9 cellular contexts compared by ENCODE assay signal in the genomic region with DNA sequence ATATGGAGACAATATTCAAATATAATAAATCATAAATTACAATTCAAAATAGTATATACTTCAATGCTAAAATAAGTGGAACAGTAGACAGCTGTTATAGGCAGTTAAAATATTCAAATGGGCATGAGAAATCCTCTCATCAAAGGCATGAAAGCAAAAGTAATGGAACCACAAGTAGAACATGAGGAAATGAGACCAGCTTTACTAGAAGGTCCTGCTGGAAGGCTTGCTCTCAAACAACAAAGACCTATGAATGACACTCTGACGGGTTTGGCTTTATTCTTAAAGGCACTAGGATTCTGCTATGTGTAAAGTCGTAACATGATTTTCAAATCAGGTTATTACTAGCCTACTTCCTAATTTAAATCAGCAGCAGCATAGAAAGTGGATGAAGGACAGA.
A peak's percentile ranks its signal among the peaks of the same experiment; 100 is the strongest.
DNase-seq lines count a peak whose midpoint lies in the region; ATAC-seq and TF ChIP-seq lines count a peak whose summit lies in the region.
"Had no signal": no experiment of that assay in that cellular context is flagged by ENCODE, and none has a peak within 500 bp of the region (broad histone marks: within the 10 kb centered on the region; RNA-seq: fewer than 3 reads in every experiment).

No MANE protein-coding gene starts in this region.

- no peak for TF ChIP-seq CTCF in right atrium auricular region (IDR thresholded peaks at IDR 0.05)

- peaks cover 64% of the 10 kb centered on the region for H3K4me1 Mint-ChIP-seq in central memory CD8-positive, alpha-beta T cell
- H3K4me1 Mint-ChIP-seq: nephron had no signal

- H3K9me3 Mint-ChIP-seq in central memory CD8-positive, alpha-beta T cell = peaks cover 12% of the 10 kb centered on the region

- H3K4me1 ChIP-seq in right atrium auricular region = peaks cover 0 to 9% of the 10 kb centered on the region in 2 donors

- H3K36me3 ChIP-seq in right atrium auricular region = peaks cover 18% of the 10 kb centered on the region

- peak; percentile 63 for ATAC-seq in GM18867 (IDR thresholded peaks at IDR 0.05; ENCODE audit: unreplicated experiment)
- ATAC-seq in GM21360 (IDR thresholded peaks at IDR 0.05; ENCODE audit: unreplicated experiment) = peak; percentile 61
- ATAC-seq in HG03066 (IDR thresholded peaks at IDR 0.05; ENCODE audit: low read depth, unreplicated experiment) = peak; percentile 67
- ATAC-seq in central memory CD8-positive, alpha-beta T cell (replicated peaks; ENCODE audit: extremely low read depth, poor library complexity, severe bottlenecking) = no peak

- no peak overlapping the region for H3K27ac ChIP-seq in right atrium auricular region

- no peak overlapping the region for H3K4me3 ChIP-seq in right atrium auricular region

- no peaks in the 10 kb centered on the region for H3K27me3 Mint-ChIP-seq in central memory CD8-positive, alpha-beta T cell

- H3K4me3 Mint-ChIP-seq in central memory CD8-positive, alpha-beta T cell = no peak overlapping the region
- H3K4me3 Mint-ChIP-seq: H9, nephron had no signal

- peaks cover 19% of the 10 kb centered on the region for H3K36me3 Mint-ChIP-seq in central memory CD8-positive, alpha-beta T cell (ENCODE audit: insufficient read depth)

- H3K27me3 ChIP-seq in right atrium auricular region = no peaks in the 10 kb centered on the region

- peaks cover 0 to 6% of the 10 kb centered on the region in 2 donors for H3K9me3 ChIP-seq in right atrium auricular region

- peak overlapping the region; percentile 82 for H3K27ac Mint-ChIP-seq in central memory CD8-positive, alpha-beta T cell (ENCODE audit: low read depth)
- H3K27ac Mint-ChIP-seq: H9, nephron had no signal

- DNase-seq in central memory CD8-positive, alpha-beta T cell (ENCODE audit: low spot score in 2 of 2) = no peak
- no peak for DNase-seq in activated effector memory CD4-positive, alpha-beta T cell treated with anti-CD3 and anti-CD28 coated beads, Interleukin-2, amount 50 U/mL, for 16 hours
- no peak for DNase-seq in right atrium auricular region (ENCODE audit: low spot score)
- no peak for DNase-seq in stimulated activated naive CD4-positive, alpha-beta T cell (lab: John Stamatoyannopoulos, UW)
- DNase-seq: H9 had no signal
